1 cellular context compared by ENCODE assay signal in genomic region chr6:73121421-73121993, GRCh38.
TF ChIP-seq lines count a peak whose summit lies in the region.

No MANE protein-coding gene starts in this region.

TF ChIP-seq in SK-N-SH, 30 proteins besides CTCF, POLR2A, EP300 and RAD21 (continued from another document):
- TF ChIP-seq, protein P1, sequence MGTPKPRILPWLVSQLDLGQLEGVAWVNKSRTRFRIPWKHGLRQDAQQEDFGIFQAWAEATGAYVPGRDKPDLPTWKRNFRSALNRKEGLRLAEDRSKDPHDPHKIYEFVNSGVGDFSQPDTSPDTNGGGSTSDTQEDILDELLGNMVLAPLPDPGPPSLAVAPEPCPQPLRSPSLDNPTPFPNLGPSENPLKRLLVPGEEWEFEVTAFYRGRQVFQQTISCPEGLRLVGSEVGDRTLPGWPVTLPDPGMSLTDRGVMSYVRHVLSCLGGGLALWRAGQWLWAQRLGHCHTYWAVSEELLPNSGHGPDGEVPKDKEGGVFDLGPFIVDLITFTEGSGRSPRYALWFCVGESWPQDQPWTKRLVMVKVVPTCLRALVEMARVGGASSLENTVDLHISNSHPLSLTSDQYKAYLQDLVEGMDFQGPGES (IDR thresholded peaks at IDR 0.05; ENCODE audit: low read depth, low read length), result no peak
- TF ChIP-seq EZH2phosphoT487 (IDR thresholded peaks at IDR 0.05; ENCODE audit: borderline replicate concordance, low read depth), result no peak
- no peak for TF ChIP-seq MXI1 (IDR thresholded peaks at IDR 0.05; ENCODE audit: low read depth, low read length)
- no peak for TF ChIP-seq FOXM1 (IDR thresholded peaks at IDR 0.05; ENCODE audit: low read depth)
- no peak for TF ChIP-seq TAF1 (IDR thresholded peaks at IDR 0.05; ENCODE audit: borderline replicate concordance, low read depth, low read length)
